ENCODE assay signal across 30 cellular contexts in the genomic region with DNA sequence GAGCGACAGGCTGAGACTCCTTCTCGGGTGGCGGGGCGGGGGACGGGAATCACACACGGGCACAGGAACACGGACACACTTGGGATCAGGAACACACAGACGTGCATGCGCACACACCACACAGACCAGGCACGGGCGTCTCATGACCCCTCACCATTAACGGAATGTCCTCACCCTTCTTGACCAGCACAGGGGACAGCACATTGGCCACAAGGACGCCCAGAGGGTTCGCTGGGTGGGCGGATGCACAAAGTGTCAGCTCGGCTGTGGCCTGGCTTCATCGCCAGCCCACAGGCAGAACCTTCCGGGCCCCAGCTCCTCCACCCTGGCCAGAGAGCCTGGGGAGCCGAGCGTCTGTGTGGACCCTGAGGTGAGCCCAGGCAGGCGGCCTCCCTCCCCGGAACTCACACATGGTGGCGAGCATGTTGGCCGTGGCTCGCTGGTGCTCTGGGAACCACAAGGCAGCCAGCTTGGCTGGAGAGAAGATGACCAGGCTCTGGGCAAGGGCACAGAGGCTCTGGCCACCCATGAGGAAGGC. TPM values are rescaled to one million over a fixed set of nuclear protein-coding genes. Genes with fewer than 3 reads are reported as not detected.
DNase-seq lines count a peak whose midpoint lies in the region; ATAC-seq, FAIRE-seq and TF ChIP-seq lines count a peak whose summit lies in the region.
"Had no signal": no experiment of that assay in that cellular context is flagged by ENCODE, and none has a peak within 500 bp of the region (broad histone marks: within the 10 kb centered on the region; RNA-seq: fewer than 3 reads in every experiment).

No MANE protein-coding gene starts in this region.

- BruUV-seq in HepG2 (replicated peaks; lab: Mats Ljungman, UMichigan): no TSS peak

- CTCF ChIA-PET in HepG2 (lab: Yijun Ruan, JAX; ENCODE audit: low intra/inter-chr PET ratio, low total read pairs): no interaction called here
- CTCF ChIA-PET in activated CD4-positive, alpha-beta T cell treated with anti-CD3 and anti-CD28 coated beads, Interleukin-2, amount 10 ng/mL, durations not matched to agents 7 days and 5 days (lab: Charles Lee): interaction anchor here (0.6 to 2.2 kb wide), 2 partner anchors 13 to 36 kb away, joined by 5 to 8 read pairs; no protein-coding TSS in a partner anchor

- H3K4me3 Mint-ChIP-seq in astrocyte (ENCODE audit: unreplicated experiment): no peak overlapping the region
- no peak overlapping the region for H3K4me3 Mint-ChIP-seq in activated CD4-positive, alpha-beta T cell treated with anti-CD3 and anti-CD28 coated beads, Interleukin-2, amount 10 ng/mL, durations not matched to agents 7 days and 5 days
- H3K4me3 Mint-ChIP-seq: CD8-positive, alpha-beta T cell had no signal

- POLR2A ChIA-PET in HepG2 (lab: Yijun Ruan, JAX): no interaction called here
- POLR2A ChIA-PET in activated CD4-positive, alpha-beta T cell treated with anti-CD3 and anti-CD28 coated beads, Interleukin-2, amount 10 ng/mL, durations not matched to agents 7 days and 5 days (lab: Charles Lee): no interaction called here

- H3K4me2 ChIP-seq in astrocyte (ENCODE audit: low read length) (no peak overlapping the region), HepG2 (ENCODE audit: low read depth, low read length) (no peak overlapping the region)
- H3K4me2 ChIP-seq: KMS-11 had no signal

- peak overlapping the region; percentile 47 for H3K27ac Mint-ChIP-seq in astrocyte (ENCODE audit: unreplicated experiment)
- H3K27ac Mint-ChIP-seq in activated CD4-positive, alpha-beta T cell treated with anti-CD3 and anti-CD28 coated beads, Interleukin-2, amount 10 ng/mL, durations not matched to agents 7 days and 5 days: no peak overlapping the region
- H3K27ac Mint-ChIP-seq: CD8-positive, alpha-beta T cell had no signal

- H2AFZ ChIP-seq in astrocyte (ENCODE audit: low read depth, low read length): no peak overlapping the region
- no peak overlapping the region for H2AFZ ChIP-seq in HepG2 (ENCODE audit: low read length)
- H2AFZ ChIP-seq: PC-9 had no signal

- H3K4me3 ChIP-seq in right atrium auricular region: no peak overlapping the region
- no peak overlapping the region for H3K4me3 ChIP-seq in astrocyte (ENCODE audit: insufficient read depth, low read depth, low read length)
- H3K4me3 ChIP-seq in HepG2 (replicated peaks in 1 of 3; ENCODE audit: insufficient read depth in 1 of 3, low read depth in 2 of 3, low read length in 3 of 3): no peak overlapping the region
- no peak overlapping the region for H3K4me3 ChIP-seq in spleen
- H3K4me3 ChIP-seq: PC-9 had no signal

- H3K36me3 Mint-ChIP-seq in astrocyte (ENCODE audit: low read depth, unreplicated experiment): peaks cover 4% of the 10 kb centered on the region
- no peaks in the 10 kb centered on the region for H3K36me3 Mint-ChIP-seq in activated CD4-positive, alpha-beta T cell treated with anti-CD3 and anti-CD28 coated beads, Interleukin-2, amount 10 ng/mL, durations not matched to agents 7 days and 5 days (ENCODE audit: low read depth)
- H3K36me3 Mint-ChIP-seq: CD8-positive, alpha-beta T cell had no signal

- 78% methylated on average over 7 of the region's 25 CpGs for WGBS in HepG2 (ENCODE audit: low lambda C conversion rate)
- WGBS in spleen, 5 donors: 90 to 97% (median 93%) methylated on average over 18 to 25 of the region's 25 CpGs

- in situ Hi-C loops in HepG2 (cut with HindIII; ENCODE audit: extremely low pct_ligation_motif_present, low pct_unique_long_range_greater_than_20kb): no loop called here

- H3K9ac ChIP-seq in astrocyte (ENCODE audit: low read length) (no peak overlapping the region), HepG2 (ENCODE audit: insufficient read depth, low read depth, low read length) (no peak overlapping the region)
- H3K9ac ChIP-seq: KMS-11 had no signal

- H3K4me1 Mint-ChIP-seq in astrocyte (ENCODE audit: low read depth, unreplicated experiment): peaks cover 16% of the 10 kb centered on the region
- peaks cover 3% of the 10 kb centered on the region for H3K4me1 Mint-ChIP-seq in activated CD4-positive, alpha-beta T cell treated with anti-CD3 and anti-CD28 coated beads, Interleukin-2, amount 10 ng/mL, durations not matched to agents 7 days and 5 days

- H3K27me3 ChIP-seq in right atrium auricular region: no peaks in the 10 kb centered on the region
- H3K27me3 ChIP-seq in astrocyte (ENCODE audit: insufficient read depth, low read length): no peaks in the 10 kb centered on the region
- 0 out of 5 replicates have a peak, but pooled peaks cover 0 to 1% of the 10 kb centered on the region in 2 experiments for H3K27me3 ChIP-seq in HepG2 (ENCODE audit: control insufficient read depth in 1 of 2, insufficient read depth in 2 of 2, low read length in 2 of 2)
- peaks cover 0 to 13% (median 0%) of the 10 kb centered on the region in 7 donors for H3K27me3 ChIP-seq in spleen (replicated peaks in 1 of 7)

- peaks cover 0 to 57% of the 10 kb centered on the region in 2 donors for H3K4me1 ChIP-seq in right atrium auricular region
- H3K4me1 ChIP-seq in astrocyte (ENCODE audit: insufficient read depth, low read length): peaks cover 30% of the 10 kb centered on the region
- peaks cover 83% of the 10 kb centered on the region for H3K4me1 ChIP-seq in HepG2 (ENCODE audit: insufficient read depth, low read length)
- H3K4me1 ChIP-seq in spleen: peaks cover 8 to 78% (median 64%) of the 10 kb centered on the region in 6 donors

- no peak for TF ChIP-seq RAD21 in HepG2 (CRISPR knock-in tag; IDR thresholded peaks at IDR 0.05)

- no peak for FAIRE-seq in astrocyte (lab: Jason Lieb, UNC)
- no peak for FAIRE-seq in HepG2 (lab: Jason Lieb, UNC)
- no peak for FAIRE-seq in GM12891 (lab: Jason Lieb, UNC)
- FAIRE-seq: A204.1, GM18507 had no signal

- no peak overlapping the region for H3K27ac ChIP-seq in right atrium auricular region
- H3K27ac ChIP-seq in astrocyte (ENCODE audit: low read depth, low read length): no peak overlapping the region
- no peak overlapping the region for H3K27ac ChIP-seq in HepG2 (ENCODE audit: extremely low read length, insufficient read depth, low read length)
- peak overlapping the region in 1 of 8 donors; percentile 90 for H3K27ac ChIP-seq in spleen
- H3K27ac ChIP-seq: KMS-11, PC-9 had no signal

- no peak for ATAC-seq in left ventricle myocardium superior
- ATAC-seq in HepG2: no peak
- ATAC-seq: CD8-positive, alpha-beta T cell; HCT116 had no signal

- no peaks in the 10 kb centered on the region for H3K79me2 ChIP-seq in astrocyte (ENCODE audit: insufficient read depth, low read length)
- H3K79me2 ChIP-seq in HepG2 (ENCODE audit: insufficient read depth, low read length): no peaks in the 10 kb centered on the region

- peak; percentile 34 for DNase-seq in left ventricle myocardium superior
- DNase-seq in right atrium auricular region (ENCODE audit: low spot score): no peak
- DNase-seq in astrocyte (ENCODE audit: low read depth): no peak
- DNase-seq in HepG2 (ENCODE audit: low spot score): no peak
- peak; percentile 76 for DNase-seq in spleen
- DNase-seq in NCI-H146 (lab: John Stamatoyannopoulos, UW): no peak
- no peak for DNase-seq in GM12891 (ENCODE audit: insufficient read length, low spot score)
- no peak for DNase-seq in activated CD4-positive, alpha-beta T cell treated with anti-CD3 and anti-CD28 coated beads, Interleukin-2, amount 10 ng/mL, durations not matched to agents 7 days and 5 days
- DNase-seq: AML-193; C1 segment of cervical spinal cord; CD8-positive, alpha-beta T cell; DMS 273 treated with DMSO at 0.1 percent for 48 hours; DMS79; GF-D8; MM.1S; NCI-H1694; NCI-H2029 treated with DMSO at 0.1 percent for 48 hours; NCI-H526 treated with DMSO at 0.1 percent for 48 hours; PC-9; SHP77 treated with DMSO at 0.1 percent for 48 hours; SW 1271 had no signal

- TF ChIP-seq POLR2A in HepG2 (IDR thresholded peaks at IDR 0.05; ENCODE audit: insufficient read depth in 1 of 2, low read depth in 2 of 2, low read length in 2 of 2) (no peak), spleen (IDR thresholded peaks at IDR 0.05) (no peak), GM12891 (IDR thresholded peaks at IDR 0.05; ENCODE audit: low read depth, low read length) (no peak)

- no peaks in the 10 kb centered on the region for H3K36me3 ChIP-seq in right atrium auricular region
- no peaks in the 10 kb centered on the region for H3K36me3 ChIP-seq in astrocyte (ENCODE audit: insufficient read depth, low read length)
- no peaks in the 10 kb centered on the region for H3K36me3 ChIP-seq in HepG2 (replicated peaks in 1 of 2; ENCODE audit: control insufficient read depth in 1 of 2, insufficient read depth in 2 of 2, low read length in 2 of 2)
- peaks cover 0 to 9% (median 0%) of the 10 kb centered on the region in 6 donors for H3K36me3 ChIP-seq in spleen

- H3K9me3 Mint-ChIP-seq in astrocyte (ENCODE audit: unreplicated experiment): no peaks in the 10 kb centered on the region
- H3K9me3 Mint-ChIP-seq in activated CD4-positive, alpha-beta T cell treated with anti-CD3 and anti-CD28 coated beads, Interleukin-2, amount 10 ng/mL, durations not matched to agents 7 days and 5 days: no peaks in the 10 kb centered on the region
- H3K9me3 Mint-ChIP-seq: CD8-positive, alpha-beta T cell; IgD-negative memory B cell had no signal

- H4K20me1 ChIP-seq in astrocyte (ENCODE audit: insufficient read depth, low read length) (no peaks in the 10 kb centered on the region), HepG2 (ENCODE audit: insufficient read depth, low read length) (no peaks in the 10 kb centered on the region)

- TF ChIP-seq CTCF in right atrium auricular region (IDR thresholded peaks at IDR 0.05) (no peak), astrocyte (IDR thresholded peaks at IDR 0.05; ENCODE audit: insufficient read depth, low read depth, low read length) (no peak), HepG2 (CRISPR knock-in tag; IDR thresholded peaks at IDR 0.05) (no peak), spleen (IDR thresholded peaks at IDR 0.05 in 8 of 11, conservative IDR thresholded peaks at IDR 0.05 in 3 of 11) (no peak)

- no peak for TF ChIP-seq EP300 in HepG2 (IDR thresholded peaks at IDR 0.05; ENCODE audit: low read depth in 2 of 2, low read length in 2 of 2)
- TF ChIP-seq EP300 in HepG2 (CRISPR knock-in tag; IDR thresholded peaks at IDR 0.05; ENCODE audit: borderline replicate concordance): no peak

- no peaks in the 10 kb centered on the region for H3K9me3 ChIP-seq in right atrium auricular region
- H3K9me3 ChIP-seq in astrocyte (ENCODE audit: insufficient read depth, low read depth, low read length): no peaks in the 10 kb centered on the region
- H3K9me3 ChIP-seq in HepG2 (ENCODE audit: low read length): no peaks in the 10 kb centered on the region
- H3K9me3 ChIP-seq in spleen: no peaks in the 10 kb centered on the region

- H3K27me3 Mint-ChIP-seq in astrocyte (ENCODE audit: low read depth, unreplicated experiment): peaks cover 3% of the 10 kb centered on the region
- peaks cover 12% of the 10 kb centered on the region for H3K27me3 Mint-ChIP-seq in activated CD4-positive, alpha-beta T cell treated with anti-CD3 and anti-CD28 coated beads, Interleukin-2, amount 10 ng/mL, durations not matched to agents 7 days and 5 days

- intact Hi-C loops in left ventricle myocardium superior (cut with micrococcal nuclease): no loop called here
- intact Hi-C loops in HepG2 (cut with micrococcal nuclease; ENCODE audit: unreplicated experiment): loop anchor here (2.0 to 5.0 kb wide), 2 partner anchors 19 to 37 kb away; a partner anchor contains a TSS
- intact Hi-C loops in spleen (cut with DNase I; ENCODE audit: low total_unique reads): no loop called here

RNA-seq across cellular contexts. Expression of a gene that starts 3.2 kb away (rescaled TPM):
- total RNA-seq in left ventricle myocardium superior (12.6 TPM), right atrium auricular region (10 to 100 TPM in 1 of 2 donors, 1 to 10 TPM in 1; 10.0 to 12.0 TPM), astrocyte (6.2 and 9.2 TPM in 2 replicates), HepG2 (2016; rRNA removed; fragmentation: Illumina TruSeq; extraction: Trizol) (0.07 TPM in 1 of 2 replicates, not detected in the other), spleen (10 to 100 TPM; 11.2 to 28.8 (median 21.2) TPM)
- total RNA-seq in HepG2 (2016; cell fraction: cytosol; rRNA removed; fragmentation: Illumina TruSeq; extraction: Trizol; ENCODE audit: low read depth): not detected in 2 replicates
- 0.09 TPM in 1 of 2 replicates, not detected in the other for total RNA-seq in HepG2 (2016; cell fraction: insoluble cytoplasmic fraction; rRNA removed; fragmentation: Illumina TruSeq; extraction: Trizol)
- not detected in 2 replicates for total RNA-seq in HepG2 (2016; cell fraction: membrane; rRNA removed; fragmentation: Illumina TruSeq; extraction: Trizol)
- 0.62 TPM in 1 of 2 replicates, not detected in the other for total RNA-seq in HepG2 (2016; cell fraction: nucleus; rRNA removed; fragmentation: Illumina TruSeq; extraction: Trizol)
- polyA plus RNA-seq in HepG2 (2011; rRNA removed) (0.17 and 0.22 TPM in 2 replicates), spleen (10 to 100 TPM in 2 of 3 donors, 1 to 10 TPM in 1; 5.6 to 19.3 (median 11.7) TPM)
- 0.10 and 0.16 TPM in 2 replicates for polyA plus RNA-seq in HepG2 (2011; cell fraction: cytosol; rRNA removed)
- 1.9 and 2.5 TPM in 2 replicates for polyA plus RNA-seq in HepG2 (2011; cell fraction: nucleus; rRNA removed)
- 0.21 and 0.29 TPM in 2 replicates for polyA plus RNA-seq in HepG2 (2012)
- polyA plus RNA-seq in HepG2 (2016; cell fraction: cytosol; fragmentation: Illumina TruSeq; extraction: Trizol; ENCODE audit: low read depth): 0.07 TPM in 1 of 2 replicates, not detected in the other
- not detected in 2 replicates for polyA plus RNA-seq in HepG2 (2016; cell fraction: insoluble cytoplasmic fraction; fragmentation: Illumina TruSeq; extraction: Trizol; ENCODE audit: low read depth)
- polyA plus RNA-seq in HepG2 (2016; cell fraction: membrane; fragmentation: Illumina TruSeq; extraction: Trizol; ENCODE audit: low read depth): not detected in 2 replicates
- polyA plus RNA-seq in HepG2 (2016; cell fraction: nucleus; fragmentation: Illumina TruSeq; extraction: Trizol; ENCODE audit: insufficient read depth, low read depth): 0.53 TPM in 1 of 2 replicates, not detected in the other
- 0.12 TPM in 1 of 2 replicates, not detected in the other for polyA minus RNA-seq in HepG2 (2011; rRNA and poly(A)+ RNA removed; ENCODE audit: low replicate concordance)
- not detected in 2 replicates for polyA minus RNA-seq in HepG2 (2011; cell fraction: cytosol; rRNA and poly(A)+ RNA removed)
- 0.25 and 0.26 TPM in 2 replicates for polyA minus RNA-seq in HepG2 (2011; cell fraction: nucleus; rRNA and poly(A)+ RNA removed)
- polyA plus RNA-seq in GM12891 (2012; ENCODE audit: low read depth, missing spikeins): 0.42 TPM
- under 1 TPM in 1 of 2 experiments, not detected in 1; 0.35 TPM for total RNA-seq in activated CD4-positive, alpha-beta T cell treated with anti-CD3 and anti-CD28 coated beads, Interleukin-2, amount 10 ng/mL, durations not matched to agents 7 days and 5 days
- total RNA-seq: H4, NCI-H460, RPMI7951 had no signal
- polyA plus RNA-seq: AG04450 had no signal

RNA-seq across cellular contexts. Expression of a gene that starts 11.4 kb away (rescaled TPM):
- 2.7 TPM for total RNA-seq in left ventricle myocardium superior
- 1 to 10 TPM; 3.2 to 3.6 TPM for total RNA-seq in right atrium auricular region
- 17.5 and 21.9 TPM in 2 replicates for total RNA-seq in astrocyte
- total RNA-seq in HepG2 (2016; rRNA removed; fragmentation: Illumina TruSeq; extraction: Trizol): 11.0 and 16.0 TPM in 2 replicates
- total RNA-seq in HepG2 (2016; cell fraction: cytosol; rRNA removed; fragmentation: Illumina TruSeq; extraction: Trizol; ENCODE audit: low read depth): 6.7 and 8.0 TPM in 2 replicates
- 10.1 and 16.2 TPM in 2 replicates for total RNA-seq in HepG2 (2016; cell fraction: insoluble cytoplasmic fraction; rRNA removed; fragmentation: Illumina TruSeq; extraction: Trizol)
- total RNA-seq in HepG2 (2016; cell fraction: membrane; rRNA removed; fragmentation: Illumina TruSeq; extraction: Trizol): 7.6 and 8.2 TPM in 2 replicates
- 15.9 and 16.6 TPM in 2 replicates for total RNA-seq in HepG2 (2016; cell fraction: nucleus; rRNA removed; fragmentation: Illumina TruSeq; extraction: Trizol)
- polyA plus RNA-seq in HepG2 (2011; rRNA removed): 6.5 and 11.5 TPM in 2 replicates
- 4.1 and 4.4 TPM in 2 replicates for polyA plus RNA-seq in HepG2 (2011; cell fraction: cytosol; rRNA removed)
- polyA plus RNA-seq in HepG2 (2011; cell fraction: nucleus; rRNA removed): 40.0 and 46.9 TPM in 2 replicates
- polyA plus RNA-seq in HepG2 (2012): 7.4 and 8.9 TPM in 2 replicates
- 4.4 and 5.5 TPM in 2 replicates for polyA plus RNA-seq in HepG2 (2016; cell fraction: cytosol; fragmentation: Illumina TruSeq; extraction: Trizol; ENCODE audit: low read depth)
- 8.5 and 12.2 TPM in 2 replicates for polyA plus RNA-seq in HepG2 (2016; cell fraction: insoluble cytoplasmic fraction; fragmentation: Illumina TruSeq; extraction: Trizol; ENCODE audit: low read depth)
- polyA plus RNA-seq in HepG2 (2016; cell fraction: membrane; fragmentation: Illumina TruSeq; extraction: Trizol; ENCODE audit: low read depth): 4.9 and 6.3 TPM in 2 replicates
- 33.7 and 41.8 TPM in 2 replicates for polyA plus RNA-seq in HepG2 (2016; cell fraction: nucleus; fragmentation: Illumina TruSeq; extraction: Trizol; ENCODE audit: insufficient read depth, low read depth)
- polyA minus RNA-seq in HepG2 (2011; rRNA and poly(A)+ RNA removed; ENCODE audit: low replicate concordance): 3.4 and 4.4 TPM in 2 replicates
- polyA minus RNA-seq in HepG2 (2011; cell fraction: cytosol; rRNA and poly(A)+ RNA removed): 1.4 TPM in 1 of 2 replicates, not detected in the other
- 11.8 and 15.5 TPM in 2 replicates for polyA minus RNA-seq in HepG2 (2011; cell fraction: nucleus; rRNA and poly(A)+ RNA removed)
- total RNA-seq in spleen: 10 to 100 TPM in 6 of 7 donors, 1 to 10 TPM in 1; 9.2 to 28.2 (median 14.6) TPM
- polyA plus RNA-seq in spleen: 10 to 100 TPM; 18.9 to 32.6 (median 20.0) TPM
- 23.8 TPM for polyA plus RNA-seq in GM12891 (2012; ENCODE audit: low read depth, missing spikeins)
- 10 to 100 TPM; 17.8 to 19.0 TPM for total RNA-seq in activated CD4-positive, alpha-beta T cell treated with anti-CD3 and anti-CD28 coated beads, Interleukin-2, amount 10 ng/mL, durations not matched to agents 7 days and 5 days

RNA-seq across cellular contexts. Expression of a gene that starts 11.7 kb away (rescaled TPM):
- total RNA-seq in left ventricle myocardium superior (1,128 TPM), right atrium auricular region (100 to 1,000 TPM in 1 of 2 donors, 10 to 100 TPM in 1; 85.1 to 265 TPM), astrocyte (255 and 263 TPM in 2 replicates), HepG2 (2016; rRNA removed; fragmentation: Illumina TruSeq; extraction: Trizol) (753 and 1,048 TPM in 2 replicates), spleen (100 to 1,000 TPM in 4 of 7 donors, 10 to 100 TPM in 3; 51.7 to 187 (median 160) TPM)
- 458 and 593 TPM in 2 replicates for total RNA-seq in HepG2 (2016; cell fraction: cytosol; rRNA removed; fragmentation: Illumina TruSeq; extraction: Trizol; ENCODE audit: low read depth)
- total RNA-seq in HepG2 (2016; cell fraction: insoluble cytoplasmic fraction; rRNA removed; fragmentation: Illumina TruSeq; extraction: Trizol): 792 and 1,109 TPM in 2 replicates
- 613 and 660 TPM in 2 replicates for total RNA-seq in HepG2 (2016; cell fraction: membrane; rRNA removed; fragmentation: Illumina TruSeq; extraction: Trizol)
- total RNA-seq in HepG2 (2016; cell fraction: nucleus; rRNA removed; fragmentation: Illumina TruSeq; extraction: Trizol): 219 and 249 TPM in 2 replicates
- polyA plus RNA-seq in HepG2 (2011; rRNA removed) (301 and 305 TPM in 2 replicates), spleen (100 to 1,000 TPM; 444 to 497 (median 461) TPM)
- polyA plus RNA-seq in HepG2 (2011; cell fraction: cytosol; rRNA removed): 507 and 666 TPM in 2 replicates
- polyA plus RNA-seq in HepG2 (2011; cell fraction: nucleus; rRNA removed): 133 and 152 TPM in 2 replicates
- 451 and 767 TPM in 2 replicates for polyA plus RNA-seq in HepG2 (2012)
- polyA plus RNA-seq in HepG2 (2016; cell fraction: cytosol; fragmentation: Illumina TruSeq; extraction: Trizol; ENCODE audit: low read depth): 482 and 603 TPM in 2 replicates
- 926 and 995 TPM in 2 replicates for polyA plus RNA-seq in HepG2 (2016; cell fraction: insoluble cytoplasmic fraction; fragmentation: Illumina TruSeq; extraction: Trizol; ENCODE audit: low read depth)
- polyA plus RNA-seq in HepG2 (2016; cell fraction: membrane; fragmentation: Illumina TruSeq; extraction: Trizol; ENCODE audit: low read depth): 496 and 594 TPM in 2 replicates
- polyA plus RNA-seq in HepG2 (2016; cell fraction: nucleus; fragmentation: Illumina TruSeq; extraction: Trizol; ENCODE audit: insufficient read depth, low read depth): 426 and 431 TPM in 2 replicates
- 68.8 and 71.4 TPM in 2 replicates for polyA minus RNA-seq in HepG2 (2011; rRNA and poly(A)+ RNA removed; ENCODE audit: low replicate concordance)
- 62.0 and 63.6 TPM in 2 replicates for polyA minus RNA-seq in HepG2 (2011; cell fraction: cytosol; rRNA and poly(A)+ RNA removed)
- polyA minus RNA-seq in HepG2 (2011; cell fraction: nucleus; rRNA and poly(A)+ RNA removed): 23.6 and 38.7 TPM in 2 replicates
- 1,492 TPM for polyA plus RNA-seq in GM12891 (2012; ENCODE audit: low read depth, missing spikeins)
- 100 to 1,000 TPM; 162 to 183 TPM for total RNA-seq in activated CD4-positive, alpha-beta T cell treated with anti-CD3 and anti-CD28 coated beads, Interleukin-2, amount 10 ng/mL, durations not matched to agents 7 days and 5 days

RNA-seq across cellular contexts. Expression of a gene that starts 19.9 kb away (rescaled TPM):
- total RNA-seq in left ventricle myocardium superior: 20.9 TPM
- 10 to 100 TPM; 17.9 to 22.6 TPM for total RNA-seq in right atrium auricular region
- 61.1 and 65.7 TPM in 2 replicates for total RNA-seq in astrocyte
- 24.2 and 28.6 TPM in 2 replicates for total RNA-seq in HepG2 (2016; rRNA removed; fragmentation: Illumina TruSeq; extraction: Trizol)
- total RNA-seq in HepG2 (2016; cell fraction: cytosol; rRNA removed; fragmentation: Illumina TruSeq; extraction: Trizol; ENCODE audit: low read depth): 16.2 and 16.7 TPM in 2 replicates
- total RNA-seq in HepG2 (2016; cell fraction: insoluble cytoplasmic fraction; rRNA removed; fragmentation: Illumina TruSeq; extraction: Trizol): 22.5 and 27.7 TPM in 2 replicates
- 36.9 and 38.9 TPM in 2 replicates for total RNA-seq in HepG2 (2016; cell fraction: membrane; rRNA removed; fragmentation: Illumina TruSeq; extraction: Trizol)
- 40.6 and 42.6 TPM in 2 replicates for total RNA-seq in HepG2 (2016; cell fraction: nucleus; rRNA removed; fragmentation: Illumina TruSeq; extraction: Trizol)
- 66.2 and 80.8 TPM in 2 replicates for polyA plus RNA-seq in HepG2 (2011; rRNA removed)
- 32.3 and 37.9 TPM in 2 replicates for polyA plus RNA-seq in HepG2 (2011; cell fraction: cytosol; rRNA removed)
- polyA plus RNA-seq in HepG2 (2011; cell fraction: nucleus; rRNA removed): 406 and 428 TPM in 2 replicates
- 37.8 and 47.7 TPM in 2 replicates for polyA plus RNA-seq in HepG2 (2012)
- 13.4 and 15.5 TPM in 2 replicates for polyA plus RNA-seq in HepG2 (2016; cell fraction: cytosol; fragmentation: Illumina TruSeq; extraction: Trizol; ENCODE audit: low read depth)
- 20.0 and 26.4 TPM in 2 replicates for polyA plus RNA-seq in HepG2 (2016; cell fraction: insoluble cytoplasmic fraction; fragmentation: Illumina TruSeq; extraction: Trizol; ENCODE audit: low read depth)
- 26.7 and 30.4 TPM in 2 replicates for polyA plus RNA-seq in HepG2 (2016; cell fraction: membrane; fragmentation: Illumina TruSeq; extraction: Trizol; ENCODE audit: low read depth)
- polyA plus RNA-seq in HepG2 (2016; cell fraction: nucleus; fragmentation: Illumina TruSeq; extraction: Trizol; ENCODE audit: insufficient read depth, low read depth): 92.0 and 96.8 TPM in 2 replicates
- 38.9 and 82.6 TPM in 2 replicates for polyA minus RNA-seq in HepG2 (2011; rRNA and poly(A)+ RNA removed; ENCODE audit: low replicate concordance)
- polyA minus RNA-seq in HepG2 (2011; cell fraction: cytosol; rRNA and poly(A)+ RNA removed): 18.1 and 23.5 TPM in 2 replicates
- 119 and 121 TPM in 2 replicates for polyA minus RNA-seq in HepG2 (2011; cell fraction: nucleus; rRNA and poly(A)+ RNA removed)
- 100 to 1,000 TPM in 1 of 7 donors, 10 to 100 TPM in 6; 52.0 to 102 (median 80.3) TPM for total RNA-seq in spleen
- 10 to 100 TPM; 29.7 to 84.2 (median 53.3) TPM for polyA plus RNA-seq in spleen
- polyA plus RNA-seq in GM12891 (2012; ENCODE audit: low read depth, missing spikeins): 20.6 TPM
- total RNA-seq in activated CD4-positive, alpha-beta T cell treated with anti-CD3 and anti-CD28 coated beads, Interleukin-2, amount 10 ng/mL, durations not matched to agents 7 days and 5 days: 10 to 100 TPM; 34.9 to 36.8 TPM

Comparison
In these comparisons a context has a peak if more than half of its experiments do, and no peak if none do; other contexts are left out.
1. DNase-seq: peak in left ventricle myocardium superior (single experiment) and spleen (single experiment); none in right atrium auricular region (single experiment), astrocyte (single experiment), HepG2 (single experiment), NCI-H146 (single experiment), GM12891 (single experiment) and activated CD4-positive, alpha-beta T cell treated with anti-CD3 and anti-CD28 coated beads, Interleukin-2, amount 10 ng/mL, durations not matched to agents 7 days and 5 days (single experiment).